Comparison of ENCODE assay signal across 25 cellular contexts in genomic region chr1:156073110-156073693, GRCh38. TPM values are rescaled to one million over a fixed set of nuclear protein-coding genes. Genes with fewer than 3 reads are reported as not detected.
"Had no signal": no experiment of that assay in that cellular context is flagged by ENCODE, and none has a peak within 500 bp of the region (broad histone marks: within the 10 kb centered on the region; RNA-seq: fewer than 3 reads in every experiment).

No MANE protein-coding gene starts in this region.

- H3K27me3 ChIP-seq: breast epithelium, heart left ventricle, vagina had no signal

- H3K36me3 Mint-ChIP-seq: activated CD8-positive, alpha-beta memory T cell treated with anti-CD3 and anti-CD28 coated beads, Interleukin-2, amount 10 ng/mL, durations not matched to agents 7 days and 5 days; stimulated activated naive B cell treated with anti-CD40 and anti-IgM and Interleukin-4, amounts not matched to agents 10 μg/mL and 1 μg/mL and 100 μg/mL, for 72 hours had no signal

- H3K4me1 Mint-ChIP-seq: activated CD8-positive, alpha-beta memory T cell treated with anti-CD3 and anti-CD28 coated beads, Interleukin-2, amount 10 ng/mL, durations not matched to agents 7 days and 5 days; activated naive CD8-positive, alpha-beta T cell treated with anti-CD3 and anti-CD28 coated beads, Interleukin-2, amount 50 U/mL, for 24 hours had no signal

- DNase-seq: activated CD4-positive, alpha-beta T cell treated with anti-CD3 and anti-CD28 coated beads, Interleukin-2, amount 50 U/mL, for 48 hours; activated CD4-positive, CD25-positive, alpha-beta regulatory T cell treated with anti-CD3 and anti-CD28 coated beads, Interleukin-2, amount 50 U/mL, for 72 hours; activated CD8-positive, alpha-beta memory T cell treated with anti-CD3 and anti-CD28 coated beads, Interleukin-2, amount 10 ng/mL, durations not matched to agents 7 days and 5 days; activated naive CD4-positive, alpha-beta T cell treated with anti-CD3 and anti-CD28 coated beads for 36 hours; activated naive CD8-positive, alpha-beta T cell treated with anti-CD3 and anti-CD28 coated beads, Interleukin-2, amount 50 U/mL, for 24 hours; activated T-cell treated with anti-CD3 and anti-CD28 coated beads, Interleukin-2, amount 50 U/mL, for 1 hour; aorta; dermis blood vessel endothelial cell; left colon; lower lobe of right lung; midbrain; retina; stimulated activated CD4-positive, alpha-beta T cell treated with anti-CD3 and anti-CD28 coated beads, Interleukin-2, amount 100 ng/mL, for 48 hours; stimulated activated naive B cell treated with anti-CD40 and anti-IgM and Interleukin-4, amounts not matched to agents 10 μg/mL and 1 μg/mL and 100 μg/mL, for 72 hours; tibial artery had no signal

- H3K9me3 ChIP-seq: breast epithelium, heart left ventricle, lower lobe of right lung, neutrophil, tibial artery, vagina had no signal

- H3K27ac ChIP-seq: breast epithelium, heart left ventricle, lower lobe of right lung, neutrophil, parathyroid adenoma, tibial artery, vagina had no signal

- H3K4me3 Mint-ChIP-seq: activated CD8-positive, alpha-beta memory T cell treated with anti-CD3 and anti-CD28 coated beads, Interleukin-2, amount 10 ng/mL, durations not matched to agents 7 days and 5 days; activated naive CD4-positive, alpha-beta T cell treated with anti-CD3 and anti-CD28 coated beads for 36 hours; activated naive CD8-positive, alpha-beta T cell treated with anti-CD3 and anti-CD28 coated beads, Interleukin-2, amount 50 U/mL, for 24 hours; stimulated activated naive B cell treated with anti-CD40 and anti-IgM and Interleukin-4, amounts not matched to agents 10 μg/mL and 1 μg/mL and 100 μg/mL, for 72 hours had no signal

- H3K79me2 ChIP-seq: parathyroid adenoma had no signal

- H3K9ac ChIP-seq: parathyroid adenoma had no signal

- H3K27ac Mint-ChIP-seq: activated CD8-positive, alpha-beta memory T cell treated with anti-CD3 and anti-CD28 coated beads, Interleukin-2, amount 10 ng/mL, durations not matched to agents 7 days and 5 days; activated naive CD4-positive, alpha-beta T cell treated with anti-CD3 and anti-CD28 coated beads for 36 hours; activated naive CD8-positive, alpha-beta T cell treated with anti-CD3 and anti-CD28 coated beads, Interleukin-2, amount 50 U/mL, for 24 hours; activated T-helper 2 cell treated with anti-CD3 and anti-CD28 coated beads, Interferon-gamma antibody, Interleukin-2, Interleukin-4, amounts not matched to agents 10 μg/mL and 5 μg/mL and 100 μg/mL, durations not matched to agents 14 hours and 24 hours and 36 hours; stimulated activated naive B cell treated with anti-CD40 and anti-IgM and Interleukin-4, amounts not matched to agents 10 μg/mL and 1 μg/mL and 100 μg/mL, for 72 hours had no signal

- H3K4me3 ChIP-seq: breast epithelium, heart left ventricle, lower lobe of right lung, tibial artery, vagina had no signal

- H3K4me1 ChIP-seq: breast epithelium, parathyroid adenoma, tibial artery had no signal

- H3K36me3 ChIP-seq: breast epithelium, heart left ventricle, neutrophil, vagina had no signal

- H3K9me3 Mint-ChIP-seq: activated naive CD4-positive, alpha-beta T cell treated with anti-CD3 and anti-CD28 coated beads for 36 hours; activated naive CD8-positive, alpha-beta T cell treated with anti-CD3 and anti-CD28 coated beads, Interleukin-2, amount 50 U/mL, for 24 hours; activated T-helper 2 cell treated with anti-CD3 and anti-CD28 coated beads, Interferon-gamma antibody, Interleukin-2, Interleukin-4, amounts not matched to agents 10 μg/mL and 5 μg/mL and 100 μg/mL, durations not matched to agents 14 hours and 24 hours and 36 hours; stimulated activated naive B cell treated with anti-CD40 and anti-IgM and Interleukin-4, amounts not matched to agents 10 μg/mL and 1 μg/mL and 100 μg/mL, for 72 hours had no signal

- H2AFZ ChIP-seq: parathyroid adenoma had no signal

RNA-seq across cellular contexts. Expression of gene RAB25, which starts 12.2 kb away (rescaled TPM):
- total RNA-seq: activated CD8-positive, alpha-beta memory T cell treated with anti-CD3 and anti-CD28 coated beads, Interleukin-2, amount 10 ng/mL, durations not matched to agents 7 days and 5 days; aorta; chondrocyte; dermis blood vessel endothelial cell; frontal cortex; heart left ventricle; myocyte; skeletal muscle tissue had no signal
